ENCODE assay signal across 8 cellular contexts in genomic region chr7:129829677-129830631, GRCh38.
DNase-seq lines count a peak whose midpoint lies in the region; ATAC-seq and TF ChIP-seq lines count a peak whose summit lies in the region.

No MANE protein-coding gene starts in this region.

- H3K27ac Mint-ChIP-seq in neural progenitor cell = no peak overlapping the region

- TF ChIP-seq CTCF in foreskin keratinocyte (conservative IDR thresholded peaks at IDR 0.05) (peak; percentile 87), neural progenitor cell (IDR thresholded peaks at IDR 0.05) (peak; percentile 89), suprapubic skin (IDR thresholded peaks at IDR 0.05) (peak; percentile 23 to 80)

- H3K27me3 ChIP-seq in foreskin keratinocyte (no peaks in the 10 kb centered on the region), neural progenitor cell (no peaks in the 10 kb centered on the region), suprapubic skin (no peaks in the 10 kb centered on the region)

- H3K79me2 ChIP-seq in neural progenitor cell (ENCODE audit: low read depth) = no peaks in the 10 kb centered on the region

- TF ChIP-seq POLR2A in suprapubic skin (IDR thresholded peaks at IDR 0.05) = no peak

- H3K36me3 Mint-ChIP-seq in neural progenitor cell = peaks cover 15% of the 10 kb centered on the region

- H4K20me1 ChIP-seq in neural progenitor cell (ENCODE audit: low read depth) = peaks cover 32% of the 10 kb centered on the region

- peak overlapping the region; percentile 78 for H2AFZ ChIP-seq in neural progenitor cell (replicated peaks)

- 10% methylated on average over 18 of the region's 22 CpGs for WGBS in suprapubic skin

- H3K9me3 ChIP-seq in neural progenitor cell (ENCODE audit: low read depth) (no peaks in the 10 kb centered on the region), suprapubic skin (no peaks in the 10 kb centered on the region)

- H3K4me1 ChIP-seq in foreskin keratinocyte (peaks cover 27% of the 10 kb centered on the region), neural progenitor cell (peaks cover 31% of the 10 kb centered on the region), suprapubic skin (peaks cover 29% of the 10 kb centered on the region)

- peaks cover 35% of the 10 kb centered on the region for H3F3A ChIP-seq in neural progenitor cell (ENCODE audit: low read depth)

- H3K36me3 ChIP-seq in neural progenitor cell (no peaks in the 10 kb centered on the region), suprapubic skin (peaks cover 14% of the 10 kb centered on the region)

- TF ChIP-seq EP300 in suprapubic skin (IDR thresholded peaks at IDR 0.05) = no peak

- H3K4me3 ChIP-seq in neural progenitor cell (no peak overlapping the region), suprapubic skin (peak overlapping the region; percentile 31)

- H3K4me2 ChIP-seq in neural progenitor cell = peak overlapping the region; percentile 48

- H3K4me1 Mint-ChIP-seq in neural progenitor cell = peaks cover 50% of the 10 kb centered on the region

- ATAC-seq in foreskin keratinocyte (peak; percentile 35), GM21447 (IDR thresholded peaks at IDR 0.05; ENCODE audit: unreplicated experiment) (no peak)

- H3K27me3 Mint-ChIP-seq in neural progenitor cell (ENCODE audit: insufficient read depth, low read depth) = peaks cover 4% of the 10 kb centered on the region

- H3K9ac ChIP-seq in neural progenitor cell = no peak overlapping the region

- DNase-seq in DMS 273 treated with DMSO at 0.1 percent for 48 hours (lab: John Stamatoyannopoulos, UW) (peak; percentile 72), Kasumi-1 (lab: John Stamatoyannopoulos, UW) (peak; percentile 87 to 92), RKO (ENCODE audit: low spot score) (peak; percentile 87), foreskin keratinocyte (peak in 1 of 2 donors; percentile 77), neural progenitor cell (ENCODE audit: low spot score) (peak; percentile 92), suprapubic skin (ENCODE audit: low spot score in 2 of 2) (peak; percentile 74 to 84)
- peak; percentile 19 for DNase-seq in activated gamma-delta T cell treated with anti-CD3 and anti-CD28 coated beads, Interleukin-2, amount 50 U/mL, for 16 hours (ENCODE audit: low read depth)

- H3K27ac ChIP-seq in foreskin keratinocyte (peak overlapping the region; percentile 67), neural progenitor cell (no peak overlapping the region), suprapubic skin (no peak overlapping the region)

- H3K4me3 Mint-ChIP-seq in neural progenitor cell = no peak overlapping the region

- no peaks in the 10 kb centered on the region for H3K9me3 Mint-ChIP-seq in neural progenitor cell
